In genomic region chr3:72113964-72114363, GRCh38 we compare ENCODE assay signal across 28 cellular contexts.
"Had no signal": no experiment of that assay in that cellular context is flagged by ENCODE, and none has a peak within 500 bp of the region (broad histone marks: within the 10 kb centered on the region; RNA-seq: fewer than 3 reads in every experiment).

No MANE protein-coding gene starts in this region.

- H3K27me3 ChIP-seq: colonic mucosa, dorsolateral prefrontal cortex, esophagus muscularis mucosa, esophagus squamous epithelium, gastroesophageal sphincter, heart left ventricle had no signal

- FAIRE-seq: colon, endometrium, endothelial cell of umbilical vein, frontal cortex had no signal

- H3K27ac Mint-ChIP-seq: dendritic cell treated with granulocyte-macrophage colony-stimulating factor and Interleukin-4, amounts not matched to agents 40 ng/mL and 50 ng/mL, for 4 days; effector memory CD8-positive, alpha-beta T cell; endodermal cell had no signal

- H3K4me3 Mint-ChIP-seq: dendritic cell treated with granulocyte-macrophage colony-stimulating factor and Interleukin-4, amounts not matched to agents 40 ng/mL and 50 ng/mL, for 4 days; effector memory CD8-positive, alpha-beta T cell; endodermal cell had no signal

- H3K4me3 ChIP-seq: colonic mucosa, coronary artery, dorsolateral prefrontal cortex, esophagus muscularis mucosa, esophagus squamous epithelium, gastroesophageal sphincter, heart left ventricle, heart right ventricle had no signal

- H3K9me3 Mint-ChIP-seq: dendritic cell treated with granulocyte-macrophage colony-stimulating factor and Interleukin-4, amounts not matched to agents 40 ng/mL and 50 ng/mL, for 4 days; effector memory CD8-positive, alpha-beta T cell; endodermal cell had no signal

- DNase-seq: colonic mucosa; cortex of kidney; dermis blood vessel endothelial cell; dorsolateral prefrontal cortex; effector CD4-positive, alpha-beta T cell; effector CD8-positive, alpha-beta T cell; effector memory CD4-positive, alpha-beta T cell; effector memory CD8-positive, alpha-beta T cell; endodermal cell; erythroblast; esophagus squamous epithelium; foreskin fibroblast; foreskin keratinocyte; foreskin melanocyte; glutamatergic neuron; head of caudate nucleus had no signal

- H3K4me1 ChIP-seq: colonic mucosa, esophagus squamous epithelium, foreskin keratinocyte had no signal

- H3K9me3 ChIP-seq: colonic mucosa, esophagus muscularis mucosa, esophagus squamous epithelium, gastroesophageal sphincter, heart left ventricle, heart right ventricle had no signal

- H3K36me3 ChIP-seq: colonic mucosa, esophagus muscularis mucosa, esophagus squamous epithelium, gastroesophageal sphincter, heart left ventricle, heart right ventricle had no signal

- H3K27ac ChIP-seq: colonic mucosa, dorsolateral prefrontal cortex, epithelial cell of prostate, esophagus squamous epithelium, foreskin keratinocyte, heart left ventricle, heart right ventricle had no signal

- ATAC-seq: effector memory CD8-positive, alpha-beta T cell; esophagus mucosa; foreskin keratinocyte had no signal

- H3K4me1 Mint-ChIP-seq: endodermal cell had no signal
